In genomic region chr19:14551134-14552007, GRCh38 we compare ENCODE assay signal across 6 cellular contexts. TPM values are rescaled to one million over a fixed set of nuclear protein-coding genes. Genes with fewer than 3 reads are reported as not detected.
DNase-seq lines count a peak whose midpoint lies in the region; FAIRE-seq and TF ChIP-seq lines count a peak whose summit lies in the region.
"Not testable (repeated sequence)": the region's sequence is repeated elsewhere in the genome, so short reads cannot be mapped to it uniquely, and the experiment has no call there.

No MANE protein-coding gene starts in this region.

- in situ Hi-C loops in KBM-7 (cut with MboI; ENCODE audit: low pct_unique_long_range_greater_than_20kb, low sequenced_read_pairs), result not testable (repeated sequence)

- H3K4me3 ChIP-seq in keratinocyte (ENCODE audit: control insufficient read depth in 2 of 3, extremely low read depth in 1 of 3, insufficient read depth in 2 of 3, low read depth in 1 of 3, low read length in 3 of 3), result not testable (repeated sequence)

- peak overlapping the region; percentile 52 for H3K9ac ChIP-seq in keratinocyte (ENCODE audit: control insufficient read depth, extremely low read depth, insufficient read depth, low read length)

- not testable (repeated sequence) for H4K20me1 ChIP-seq in keratinocyte (ENCODE audit: control insufficient read depth, extremely low read depth, insufficient read depth, low read length)

- not testable (repeated sequence) for TF ChIP-seq CTCF in C4-2B (conservative IDR thresholded peaks at IDR 0.05)
- TF ChIP-seq CTCF in keratinocyte (optimal IDR thresholded peaks at IDR 0.05 in 1 of 3, IDR thresholded peaks at IDR 0.05 in 1 of 3, conservative IDR thresholded peaks at IDR 0.05 in 1 of 3; ENCODE audit: extremely low read depth in 1 of 3, insufficient read depth in 2 of 3, low read length in 3 of 3), result peak; percentile 69 to 87 (median 76)

- DNase-seq in KBM-7 (peak; percentile 90), UCSD-AML1 (lab: John Stamatoyannopoulos, UW; ENCODE audit: unreplicated experiment) (peak; percentile 85), amniotic epithelial cell (ENCODE audit: low read depth) (peak; percentile 73), keratinocyte (ENCODE audit: low read depth, low spot score) (peak; percentile 75)
- DNase-seq in stimulated activated CD4-positive, alpha-beta T cell treated with anti-CD3 and anti-CD28 coated beads, Interleukin-2, amount 100 ng/mL, for 48 hours, result peak; percentile 37 to 53

- H3K4me2 ChIP-seq in keratinocyte (ENCODE audit: control insufficient read depth, extremely low read depth, insufficient read depth, low read depth, low read length), result not testable (repeated sequence)

- H3K27ac ChIP-seq in C4-2B (peak overlapping the region; percentile 85), keratinocyte (ENCODE audit: control insufficient read depth, insufficient read depth, low read length) (peak overlapping the region; percentile 63)

- H3K36me3 ChIP-seq in keratinocyte (ENCODE audit: control insufficient read depth in 2 of 2, extremely low read depth in 1 of 2, insufficient read depth in 2 of 2, low read length in 2 of 2), result peaks cover 0 to 13% of the 10 kb centered on the region in 2 experiments

- not testable (repeated sequence) for H3K9me1 ChIP-seq in keratinocyte (ENCODE audit: control insufficient read depth, extremely low read depth, insufficient read depth, low read length)

- dilution Hi-C loops in keratinocyte (cut with MboI; ENCODE audit: extremely low pct_ligation_motif_present, low sequenced_read_pairs), result not testable (repeated sequence)

- not testable (repeated sequence) for H2AFZ ChIP-seq in keratinocyte (ENCODE audit: control insufficient read depth, low read length)

- H3K27me3 ChIP-seq in keratinocyte (ENCODE audit: control insufficient read depth, extremely low read depth, insufficient read depth, low read length), result not testable (repeated sequence)

- FAIRE-seq in keratinocyte (lab: Jason Lieb, UNC), result peak; percentile 64

- H3K79me2 ChIP-seq in keratinocyte (ENCODE audit: control insufficient read depth, insufficient read depth, low read length), result peaks cover 34% of the 10 kb centered on the region

- H3K4me1 ChIP-seq in keratinocyte (ENCODE audit: control insufficient read depth, extremely low read depth, insufficient read depth, low read length), result peaks cover 48% of the 10 kb centered on the region

- not testable (repeated sequence) for H3K9me3 ChIP-seq in keratinocyte (ENCODE audit: control insufficient read depth, low read depth, low read length)

RNA-seq across cellular contexts. Expression of gene NDUFB7, which starts 20.5 kb away (rescaled TPM):
- polyA plus RNA-seq in keratinocyte, result 122 to 267 TPM (median 146 TPM) in 3 replicates
- polyA plus RNA-seq in keratinocyte (2011; ENCODE audit: low read depth), result 11.5 TPM
- 64.3 and 214 TPM in 2 replicates for polyA plus RNA-seq in keratinocyte (2011; cell fraction: cytosol; rRNA removed)
- polyA plus RNA-seq in keratinocyte (2011; cell fraction: nucleus; rRNA removed), result 66.4 and 86.8 TPM in 2 replicates
- polyA plus RNA-seq in keratinocyte (2012; ENCODE audit: low replicate concordance), result 78.6 and 223 TPM in 2 replicates
- 32.3 to 63.9 TPM (median 48.2 TPM) in 3 replicates for polyA minus RNA-seq in keratinocyte
- 301 TPM for polyA minus RNA-seq in keratinocyte (2011; cell fraction: cytosol; rRNA and poly(A)+ RNA removed)
- 26.2 and 37.7 TPM in 2 replicates for polyA minus RNA-seq in keratinocyte (2011; cell fraction: nucleus; rRNA and poly(A)+ RNA removed)

RNA-seq across cellular contexts. Expression of gene TECR, which starts 22.0 kb away (rescaled TPM):
- 79.7 to 169 TPM (median 92.3 TPM) in 3 replicates for polyA plus RNA-seq in keratinocyte
- polyA plus RNA-seq in keratinocyte (2011; ENCODE audit: low read depth), result 79.3 TPM
- polyA plus RNA-seq in keratinocyte (2011; cell fraction: cytosol; rRNA removed), result 87.0 and 114 TPM in 2 replicates
- polyA plus RNA-seq in keratinocyte (2011; cell fraction: nucleus; rRNA removed), result 115 and 139 TPM in 2 replicates
- 187 and 197 TPM in 2 replicates for polyA plus RNA-seq in keratinocyte (2012; ENCODE audit: low replicate concordance)
- 161 to 522 TPM (median 205 TPM) in 3 replicates for polyA minus RNA-seq in keratinocyte
- polyA minus RNA-seq in keratinocyte (2011; cell fraction: cytosol; rRNA and poly(A)+ RNA removed), result 238 TPM
- polyA minus RNA-seq in keratinocyte (2011; cell fraction: nucleus; rRNA and poly(A)+ RNA removed), result 84.0 and 99.5 TPM in 2 replicates

RNA-seq across cellular contexts. Expression of gene CLEC17A, which starts 31.5 kb away (rescaled TPM):
- 0.04 TPM in 1 of 3 replicates, not detected in the others for polyA plus RNA-seq in keratinocyte
- not detected for polyA plus RNA-seq in keratinocyte (2011; ENCODE audit: low read depth)
- polyA plus RNA-seq in keratinocyte (2011; cell fraction: cytosol; rRNA removed), result not detected in 2 replicates
- not detected in 2 replicates for polyA plus RNA-seq in keratinocyte (2011; cell fraction: nucleus; rRNA removed)
- not detected in 2 replicates for polyA plus RNA-seq in keratinocyte (2012; ENCODE audit: low replicate concordance)
- not detected in 3 replicates for polyA minus RNA-seq in keratinocyte
- not detected for polyA minus RNA-seq in keratinocyte (2011; cell fraction: cytosol; rRNA and poly(A)+ RNA removed)
- not detected in 2 replicates for polyA minus RNA-seq in keratinocyte (2011; cell fraction: nucleus; rRNA and poly(A)+ RNA removed)

RNA-seq across cellular contexts. Expression of gene DNAJB1, which starts 33.2 kb away (rescaled TPM):
- 249 to 290 TPM (median 265 TPM) in 3 replicates for polyA plus RNA-seq in keratinocyte
- polyA plus RNA-seq in keratinocyte (2011; ENCODE audit: low read depth), result 402 TPM
- polyA plus RNA-seq in keratinocyte (2011; cell fraction: cytosol; rRNA removed), result 283 and 335 TPM in 2 replicates
- 248 and 253 TPM in 2 replicates for polyA plus RNA-seq in keratinocyte (2011; cell fraction: nucleus; rRNA removed)
- polyA plus RNA-seq in keratinocyte (2012; ENCODE audit: low replicate concordance), result 187 and 359 TPM in 2 replicates
- 150 to 262 TPM (median 198 TPM) in 3 replicates for polyA minus RNA-seq in keratinocyte
- 156 TPM for polyA minus RNA-seq in keratinocyte (2011; cell fraction: cytosol; rRNA and poly(A)+ RNA removed)
- 90.0 and 121 TPM in 2 replicates for polyA minus RNA-seq in keratinocyte (2011; cell fraction: nucleus; rRNA and poly(A)+ RNA removed)

RNA-seq across cellular contexts. Expression of gene GIPC1, which starts 55.4 kb away (rescaled TPM):
- polyA plus RNA-seq in keratinocyte, result 147 to 254 TPM (median 166 TPM) in 3 replicates
- polyA plus RNA-seq in keratinocyte (2011; ENCODE audit: low read depth), result 119 TPM
- 106 and 260 TPM in 2 replicates for polyA plus RNA-seq in keratinocyte (2011; cell fraction: cytosol; rRNA removed)
- 107 and 171 TPM in 2 replicates for polyA plus RNA-seq in keratinocyte (2011; cell fraction: nucleus; rRNA removed)
- polyA plus RNA-seq in keratinocyte (2012; ENCODE audit: low replicate concordance), result 188 and 230 TPM in 2 replicates
- 72.3 to 126 TPM (median 110 TPM) in 3 replicates for polyA minus RNA-seq in keratinocyte
- polyA minus RNA-seq in keratinocyte (2011; cell fraction: cytosol; rRNA and poly(A)+ RNA removed), result 300 TPM
- 93.5 and 97.4 TPM in 2 replicates for polyA minus RNA-seq in keratinocyte (2011; cell fraction: nucleus; rRNA and poly(A)+ RNA removed)
